ENCODE assay signal across 14 cellular contexts in the genomic region with DNA sequence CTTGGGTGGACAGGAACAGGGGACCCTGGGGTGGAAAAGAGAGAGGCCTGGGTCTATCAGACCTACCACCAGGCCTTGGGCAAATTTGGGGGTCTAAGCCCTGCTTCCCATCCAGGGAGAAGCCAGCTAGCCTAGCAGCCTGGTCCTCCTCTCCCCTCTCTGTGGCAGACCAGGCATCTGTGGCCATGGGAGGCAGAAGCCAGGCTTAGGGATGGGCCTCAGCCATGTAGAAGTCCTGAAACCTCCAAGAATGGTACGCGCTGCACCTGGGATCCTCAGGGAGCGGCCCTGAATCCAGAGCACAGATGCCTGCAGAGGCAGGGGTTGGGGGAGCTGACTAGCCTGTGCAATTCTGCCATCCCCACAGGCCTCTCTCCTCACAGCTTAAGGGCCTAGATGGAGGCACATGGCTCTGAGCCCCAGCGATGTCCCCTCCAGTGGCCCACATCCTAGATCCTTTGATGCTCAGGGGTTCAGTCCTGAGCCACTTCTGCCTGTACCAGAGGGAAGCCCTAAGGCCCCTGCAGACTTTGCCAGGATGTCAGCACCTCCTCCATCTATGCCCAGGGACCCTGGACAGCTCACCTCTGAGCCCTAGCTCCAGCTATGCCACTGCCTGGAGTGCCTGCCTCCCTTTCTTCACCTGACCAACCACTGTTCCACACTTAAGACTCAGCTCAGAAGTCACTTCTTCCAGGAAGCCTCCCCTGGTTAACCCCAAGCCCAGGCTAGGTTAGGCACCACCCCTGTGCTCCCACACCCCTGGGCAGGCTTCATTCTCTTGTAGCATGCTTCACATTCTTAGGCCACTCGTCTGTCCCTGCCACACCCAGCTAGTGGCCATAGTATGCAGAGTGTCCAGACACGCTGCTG. TPM values are rescaled to one million over a fixed set of nuclear protein-coding genes. Genes with fewer than 3 reads are reported as not detected.
DNase-seq lines count a peak whose midpoint lies in the region; ATAC-seq and TF ChIP-seq lines count a peak whose summit lies in the region.
"Had no signal": no experiment of that assay in that cellular context is flagged by ENCODE, and none has a peak within 500 bp of the region (broad histone marks: within the 10 kb centered on the region; RNA-seq: fewer than 3 reads in every experiment).

No MANE protein-coding gene starts in this region.

- H3K27ac Mint-ChIP-seq in Calu3 (ENCODE audit: unreplicated experiment) = peak overlapping the region; percentile 66

- CTCF ChIA-PET in Calu3 (lab: Charles Lee) = interaction anchor here (1.7 kb wide), 1 partner anchor 120 kb away, joined by 3 read pairs; no protein-coding TSS in a partner anchor

- DNase-seq in Calu3 (peak; percentile 72), LoVo (ENCODE audit: low spot score) (peak; percentile 84), epithelial cell of esophagus (ENCODE audit: low read depth) (peak; percentile 20), posterior vena cava (ENCODE audit: low spot score) (peak; percentile 64), NCI-H345 (lab: John Stamatoyannopoulos, UW) (no peak)
- DNase-seq: cortex of kidney; IMR-90; NCI-H187 treated with DMSO at 0.1 percent for 48 hours; stimulated activated naive CD4-positive, alpha-beta T cell treated with Interleukin-2 at 50 U/mL for 16 hours had no signal

- no peaks in the 10 kb centered on the region for H3K9me3 Mint-ChIP-seq in Calu3 (ENCODE audit: low read depth, unreplicated experiment)

- intact Hi-C loops in Calu3 (cut with micrococcal nuclease; ENCODE audit: unreplicated experiment) (no loop called here), posterior vena cava (cut with DNase I) (no loop called here)

- peaks cover 20% of the 10 kb centered on the region for H3K4me1 Mint-ChIP-seq in Calu3 (ENCODE audit: low read depth, unreplicated experiment)

- H3K4me3 Mint-ChIP-seq in Calu3 (ENCODE audit: low read depth, unreplicated experiment) = peak overlapping the region; percentile 5

- no peaks in the 10 kb centered on the region for H3K36me3 Mint-ChIP-seq in Calu3 (ENCODE audit: insufficient read depth, unreplicated experiment)

- H3K4me3 ChIP-seq in epithelial cell of esophagus (ENCODE audit: low read length) = no peak overlapping the region
- H3K4me3 ChIP-seq: ovary had no signal

- no peak for TF ChIP-seq CTCF in Calu3 (IDR thresholded peaks at IDR 0.05; ENCODE audit: unreplicated experiment)
- no peak for TF ChIP-seq CTCF in epithelial cell of esophagus (IDR thresholded peaks at IDR 0.05; ENCODE audit: insufficient read depth, low read depth, low read length, missing control alignments)

- no peak for ATAC-seq in HG02759 (IDR thresholded peaks at IDR 0.05; ENCODE audit: unreplicated experiment)
- no peak for ATAC-seq in HG03457 (IDR thresholded peaks at IDR 0.05; ENCODE audit: unreplicated experiment)

- no TSS peak for BruUV-seq in Calu3 (replicated peaks; lab: Mats Ljungman, UMichigan)

- peaks cover 13% of the 10 kb centered on the region for H3K27me3 Mint-ChIP-seq in Calu3 (ENCODE audit: unreplicated experiment)

RNA-seq across cellular contexts. Expression of gene GRID1, which starts 21.1 kb away (rescaled TPM):
- total RNA-seq in Calu3 (2022) = 0.10 TPM in 1 of 2 replicates, not detected in the other
- total RNA-seq in posterior vena cava = 1 to 10 TPM; 4.4 to 5.6 TPM
- total RNA-seq: fibroblast of villous mesenchyme; IMR-90; T-helper 2 cell treated with Interferon-gamma antibody and Interleukin-4, amounts not matched to agents 100 ng/mL and 5 ng/mL, for 36 hours had no signal
